In the genomic region with DNA sequence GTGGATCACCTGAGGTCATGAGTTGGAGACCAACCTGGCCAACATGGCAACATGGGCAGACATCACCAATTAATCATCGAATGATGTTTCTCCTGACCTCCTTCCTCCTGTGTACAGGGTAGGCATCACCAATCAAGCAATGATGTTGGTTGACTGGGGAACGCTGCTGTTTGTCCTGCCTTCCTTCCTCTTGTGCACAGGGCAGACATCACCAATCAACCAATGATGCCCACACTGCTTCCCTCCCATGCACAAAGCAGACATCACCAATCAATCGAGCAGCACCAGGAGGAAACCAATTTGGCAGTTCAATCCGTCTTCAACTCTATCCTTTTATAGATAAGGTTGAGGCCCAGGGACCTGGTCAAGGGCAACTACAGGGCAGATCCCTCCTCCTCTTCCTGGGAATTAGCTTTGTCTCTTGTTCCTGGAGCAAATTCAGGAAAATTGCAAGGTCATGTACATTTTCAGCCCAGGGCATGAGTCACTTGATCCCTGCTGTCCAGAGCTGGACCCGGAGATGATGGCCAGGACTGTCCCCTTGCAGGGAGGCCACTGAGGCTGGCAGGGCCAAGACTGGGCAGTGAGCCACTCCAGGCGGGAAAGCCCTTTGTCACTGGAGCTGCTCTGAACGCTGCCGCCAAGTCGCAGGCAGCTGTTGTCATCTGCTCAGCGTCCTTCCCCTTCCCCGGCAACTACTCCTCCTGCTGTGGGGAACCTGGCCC, we compare ENCODE assay signal across 1 cellular context.
TF ChIP-seq lines count a peak whose summit lies in the region.

No MANE protein-coding gene starts in this region.

TF ChIP-seq in endothelial cell of umbilical vein, 7 proteins besides CTCF, POLR2A, EP300 and RAD21:
- TF ChIP-seq MYC (IDR thresholded peaks at IDR 0.05; ENCODE audit: low read depth, low read length) (no peak), EZH2 (IDR thresholded peaks at IDR 0.05; ENCODE audit: borderline replicate concordance, low read depth, low read length, severe bottlenecking) (no peak), GATA2 (IDR thresholded peaks at IDR 0.05; ENCODE audit: insufficient read depth, insufficient read length, low read depth, low read length) (no peak), POLR2AphosphoS5 (IDR thresholded peaks at IDR 0.05; ENCODE audit: insufficient read depth, low read depth, low read length) (no peak), FOS (IDR thresholded peaks at IDR 0.05; ENCODE audit: borderline replicate concordance, insufficient read depth, low read length) (no peak), JUN (IDR thresholded peaks at IDR 0.05; ENCODE audit: borderline replicate concordance, insufficient read depth, insufficient read length, low read depth) (no peak)
- TF ChIP-seq, protein P1, sequence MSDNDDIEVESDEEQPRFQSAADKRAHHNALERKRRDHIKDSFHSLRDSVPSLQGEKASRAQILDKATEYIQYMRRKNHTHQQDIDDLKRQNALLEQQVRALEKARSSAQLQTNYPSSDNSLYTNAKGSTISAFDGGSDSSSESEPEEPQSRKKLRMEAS (IDR thresholded peaks at IDR 0.05; ENCODE audit: insufficient read depth, insufficient read length): no peak
